Comparison of ENCODE assay signal across 24 cellular contexts in the genomic region with DNA sequence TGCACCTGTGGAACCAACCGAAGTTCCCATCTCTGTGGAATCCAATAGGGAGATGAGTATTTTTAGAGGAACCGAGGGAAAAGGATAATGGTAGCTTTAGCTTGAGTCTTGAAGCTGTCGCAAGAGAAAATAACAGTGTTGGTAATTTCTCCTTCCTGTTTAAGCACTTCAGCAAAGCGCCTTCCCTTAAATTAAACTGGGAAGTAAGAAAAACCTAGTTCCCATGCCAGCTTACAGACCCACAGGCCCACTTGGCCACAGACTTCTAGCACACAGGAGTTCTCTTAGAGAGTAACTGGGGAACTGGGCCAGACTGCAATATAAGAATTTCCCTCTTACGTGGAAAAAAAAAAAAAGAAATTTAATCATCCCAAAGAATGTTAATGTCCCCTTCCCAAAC.
A peak's percentile ranks its signal among the peaks of the same experiment; 100 is the strongest.
DNase-seq lines count a peak whose midpoint lies in the region; ATAC-seq and TF ChIP-seq lines count a peak whose summit lies in the region.
"Had no signal": no experiment of that assay in that cellular context is flagged by ENCODE, and none has a peak within 500 bp of the region (broad histone marks: within the 10 kb centered on the region; RNA-seq: fewer than 3 reads in every experiment).

No MANE protein-coding gene starts in this region.

- ATAC-seq in Right ventricle myocardium superior (ENCODE audit: poor library complexity) (peak; percentile 39), HG03432 (IDR thresholded peaks at IDR 0.05; ENCODE audit: unreplicated experiment) (no peak)
- no peak for ATAC-seq in stimulated activated naive B cell treated with anti-CD40 and anti-IgM and Interleukin-4, amounts not matched to agents 10 μg/mL and 1 μg/mL and 100 μg/mL, for 72 hours (replicated peaks)
- ATAC-seq: A549, HCT116 had no signal

- 80% methylated on average over 5 of the region's 5 CpGs for WGBS in esophagus muscularis mucosa

- peak overlapping the region; percentile 84 for H3K27ac Mint-ChIP-seq in dendritic cell treated with granulocyte-macrophage colony-stimulating factor and Interleukin-4, amounts not matched to agents 40 ng/mL and 50 ng/mL, for 4 days
- H3K27ac Mint-ChIP-seq in stimulated activated naive B cell treated with anti-CD40 and anti-IgM and Interleukin-4, amounts not matched to agents 10 μg/mL and 1 μg/mL and 100 μg/mL, for 72 hours, result peak overlapping the region; percentile 70
- H3K27ac Mint-ChIP-seq: activated CD4-positive, alpha-beta memory T cell treated with anti-CD3 and anti-CD28 coated beads for 36 hours; IgD-negative memory B cell; memory B cell had no signal

- no peaks in the 10 kb centered on the region for H3K36me3 Mint-ChIP-seq in dendritic cell treated with granulocyte-macrophage colony-stimulating factor and Interleukin-4, amounts not matched to agents 40 ng/mL and 50 ng/mL, for 4 days (ENCODE audit: low read depth)
- H3K36me3 Mint-ChIP-seq in stimulated activated naive B cell treated with anti-CD40 and anti-IgM and Interleukin-4, amounts not matched to agents 10 μg/mL and 1 μg/mL and 100 μg/mL, for 72 hours, result peaks cover 0 to 1% of the 10 kb centered on the region in 2 donors
- H3K36me3 Mint-ChIP-seq: activated CD4-positive, alpha-beta memory T cell treated with anti-CD3 and anti-CD28 coated beads for 36 hours had no signal

- H3K4me3 ChIP-seq in esophagus muscularis mucosa, result no peak overlapping the region
- H3K4me3 ChIP-seq: A549 had no signal

- H3K27ac ChIP-seq in esophagus muscularis mucosa (replicated peaks in 1 of 4), result no peak overlapping the region
- H3K27ac ChIP-seq: A549, RWPE1 had no signal

- H3K27me3 ChIP-seq in esophagus muscularis mucosa, result no peaks in the 10 kb centered on the region

- H3K9me3 Mint-ChIP-seq in dendritic cell treated with granulocyte-macrophage colony-stimulating factor and Interleukin-4, amounts not matched to agents 40 ng/mL and 50 ng/mL, for 4 days, result no peaks in the 10 kb centered on the region
- peaks cover 3 to 4% of the 10 kb centered on the region in 2 donors for H3K9me3 Mint-ChIP-seq in stimulated activated naive B cell treated with anti-CD40 and anti-IgM and Interleukin-4, amounts not matched to agents 10 μg/mL and 1 μg/mL and 100 μg/mL, for 72 hours
- H3K9me3 Mint-ChIP-seq: central memory CD8-positive, alpha-beta T cell had no signal

- H3K36me3 ChIP-seq in esophagus muscularis mucosa, result no peaks in the 10 kb centered on the region

- H3K27me3 Mint-ChIP-seq in dendritic cell treated with granulocyte-macrophage colony-stimulating factor and Interleukin-4, amounts not matched to agents 40 ng/mL and 50 ng/mL, for 4 days, result no peaks in the 10 kb centered on the region
- H3K27me3 Mint-ChIP-seq in stimulated activated naive B cell treated with anti-CD40 and anti-IgM and Interleukin-4, amounts not matched to agents 10 μg/mL and 1 μg/mL and 100 μg/mL, for 72 hours, result peaks cover 0 to 4% of the 10 kb centered on the region in 2 donors
- H3K27me3 Mint-ChIP-seq: activated CD4-positive, alpha-beta memory T cell treated with anti-CD3 and anti-CD28 coated beads for 36 hours; central memory CD8-positive, alpha-beta T cell; memory B cell had no signal

- TF ChIP-seq CTCF in esophagus muscularis mucosa (IDR thresholded peaks at IDR 0.05), result no peak

- H3K4me3 Mint-ChIP-seq in dendritic cell treated with granulocyte-macrophage colony-stimulating factor and Interleukin-4, amounts not matched to agents 40 ng/mL and 50 ng/mL, for 4 days, result peak overlapping the region; percentile 14
- no peak overlapping the region for H3K4me3 Mint-ChIP-seq in stimulated activated naive B cell treated with anti-CD40 and anti-IgM and Interleukin-4, amounts not matched to agents 10 μg/mL and 1 μg/mL and 100 μg/mL, for 72 hours
- H3K4me3 Mint-ChIP-seq: activated CD4-positive, alpha-beta memory T cell treated with anti-CD3 and anti-CD28 coated beads for 36 hours; central memory CD8-positive, alpha-beta T cell; IgD-negative memory B cell; memory B cell had no signal

- H3K4me1 Mint-ChIP-seq in dendritic cell treated with granulocyte-macrophage colony-stimulating factor and Interleukin-4, amounts not matched to agents 40 ng/mL and 50 ng/mL, for 4 days (ENCODE audit: low read depth), result peaks cover 28% of the 10 kb centered on the region
- peaks cover 3 to 8% of the 10 kb centered on the region in 2 donors for H3K4me1 Mint-ChIP-seq in stimulated activated naive B cell treated with anti-CD40 and anti-IgM and Interleukin-4, amounts not matched to agents 10 μg/mL and 1 μg/mL and 100 μg/mL, for 72 hours

- TF ChIP-seq POLR2A in esophagus muscularis mucosa (IDR thresholded peaks at IDR 0.05; ENCODE audit: low read depth), result no peak

- peaks cover 0 to 5% (median 2%) of the 10 kb centered on the region in 4 donors for H3K9me3 ChIP-seq in esophagus muscularis mucosa
- H3K9me3 ChIP-seq: Caco-2 had no signal

- no peak for DNase-seq in Right ventricle myocardium superior
- no peak for DNase-seq in cardiac septum (ENCODE audit: low spot score)
- DNase-seq in NCI-H2227 (lab: John Stamatoyannopoulos, UW; ENCODE audit: unreplicated experiment), result peak; percentile 23
- DNase-seq in stimulated activated naive B cell treated with anti-CD40 and anti-IgM and Interleukin-4, amounts not matched to agents 10 μg/mL and 1 μg/mL and 100 μg/mL, for 72 hours, result no peak
- no peak for DNase-seq in esophagus muscularis mucosa (ENCODE audit: extremely low spot score)
- no peak for DNase-seq in NCI-H226
- DNase-seq: activated CD4-positive, alpha-beta memory T cell treated with anti-CD3 and anti-CD28 coated beads for 36 hours; activated CD8-positive, alpha-beta memory T cell treated with anti-CD3 and anti-CD28 coated beads, Interleukin-2, amount 50 U/mL, for 48 hours; activated effector memory CD4-positive, alpha-beta T cell treated with Interleukin-2 at 50 U/mL for 16 hours; Caco-2; DND-41; kidney; NCI-H1436 treated with DMSO at 0.1 percent for 48 hours; NCI-H526; stimulated activated CD4-positive, alpha-beta T cell treated with anti-CD3 and anti-CD28 coated beads, Interleukin-4, amount 100 ng/mL, for 1 hour; stimulated activated naive CD4-positive, alpha-beta T cell had no signal

- intact Hi-C loops in Right ventricle myocardium superior (cut with DNase I) (no loop called here), cardiac septum (cut with DNase I) (no loop called here), esophagus muscularis mucosa (cut with DNase I) (no loop called here)
- intact Hi-C loops in dendritic cell treated with granulocyte-macrophage colony-stimulating factor and Interleukin-4, amounts not matched to agents 40 ng/mL and 50 ng/mL, for 4 days (cut with micrococcal nuclease), result no loop called here

- TF ChIP-seq EP300 in esophagus muscularis mucosa (IDR thresholded peaks at IDR 0.05), result no peak

- no peaks in the 10 kb centered on the region for H3K4me1 ChIP-seq in esophagus muscularis mucosa
- H3K4me1 ChIP-seq: A549, Caco-2 had no signal
